11 cellular contexts compared by ENCODE assay signal in the genomic region with DNA sequence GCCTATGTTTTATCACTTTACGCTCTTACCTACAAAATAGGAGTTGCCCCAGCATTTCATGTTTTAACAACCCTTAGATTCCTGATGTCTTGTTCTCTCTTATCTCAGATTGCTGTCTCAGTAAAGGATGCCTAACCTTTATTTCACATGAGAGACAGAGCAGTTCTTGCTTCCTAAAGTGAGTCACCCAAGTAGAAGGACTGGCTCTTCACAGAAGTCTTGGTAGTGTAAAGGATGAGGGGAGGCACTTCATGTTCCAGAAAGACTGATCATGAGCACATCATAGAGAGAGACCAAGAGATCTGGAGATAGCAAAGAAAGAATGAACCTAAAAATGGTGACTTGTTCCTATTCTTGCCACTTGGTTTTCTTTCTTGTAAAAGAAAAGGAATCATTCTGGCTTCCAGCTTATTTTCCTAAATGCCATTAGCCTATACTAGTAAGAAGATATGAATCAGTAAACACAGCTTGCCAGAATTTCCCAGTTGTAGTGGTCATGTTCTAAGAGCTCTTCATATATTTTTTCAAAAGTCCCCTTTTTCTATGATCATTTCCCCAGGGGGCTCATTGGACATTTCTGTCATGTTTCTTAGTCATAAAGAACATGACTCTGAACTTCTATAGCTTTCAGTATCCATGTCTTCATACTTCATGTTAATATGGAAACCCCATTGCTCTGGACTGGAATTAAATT. TPM values are rescaled to one million over a fixed set of nuclear protein-coding genes. Genes with fewer than 3 reads are reported as not detected.
DNase-seq lines count a peak whose midpoint lies in the region; ATAC-seq and TF ChIP-seq lines count a peak whose summit lies in the region.
"Had no signal": no experiment of that assay in that cellular context is flagged by ENCODE, and none has a peak within 500 bp of the region (broad histone marks: within the 10 kb centered on the region; RNA-seq: fewer than 3 reads in every experiment).

No MANE protein-coding gene starts in this region.

- H3K4me3 Mint-ChIP-seq in activated CD8-positive, alpha-beta T cell treated with anti-CD3 and anti-CD28 coated beads for 36 hours, result no peak overlapping the region
- no peak overlapping the region for H3K4me3 Mint-ChIP-seq in activated CD8-positive, alpha-beta T cell treated with anti-CD3 and anti-CD28 coated beads, Interleukin-2, amount 10 ng/mL, durations not matched to agents 7 days and 5 days

- H3K27ac ChIP-seq in gastrocnemius medialis, result peak overlapping the region in 3 of 4 donors; percentile 5 to 64 (median 62)
- H3K27ac ChIP-seq: VCaP had no signal

- peaks cover 24% of the 10 kb centered on the region for H3K4me1 Mint-ChIP-seq in activated CD8-positive, alpha-beta T cell treated with anti-CD3 and anti-CD28 coated beads for 36 hours (ENCODE audit: low read depth)
- H3K4me1 Mint-ChIP-seq in activated CD8-positive, alpha-beta T cell treated with anti-CD3 and anti-CD28 coated beads, Interleukin-2, amount 10 ng/mL, durations not matched to agents 7 days and 5 days (ENCODE audit: low read depth), result no peaks in the 10 kb centered on the region

- H3K27ac Mint-ChIP-seq in activated CD8-positive, alpha-beta T cell treated with anti-CD3 and anti-CD28 coated beads for 36 hours, result peak overlapping the region; percentile 37
- no peak overlapping the region for H3K27ac Mint-ChIP-seq in activated CD8-positive, alpha-beta T cell treated with anti-CD3 and anti-CD28 coated beads, Interleukin-2, amount 10 ng/mL, durations not matched to agents 7 days and 5 days

- DNase-seq in activated CD8-positive, alpha-beta T cell treated with anti-CD3 and anti-CD28 coated beads for 36 hours, result no peak
- no peak for DNase-seq in activated CD8-positive, alpha-beta T cell treated with anti-CD3 and anti-CD28 coated beads, Interleukin-2, amount 10 ng/mL, durations not matched to agents 7 days and 5 days
- DNase-seq in NCI-H226 (peak; percentile 58), gastrocnemius medialis (no peak), glomerular visceral epithelial cell (ENCODE audit: extremely low spot score) (no peak), HAP-1 (ENCODE audit: low spot score in 2 of 2) (no peak)
- no peak for DNase-seq in activated CD4-positive, alpha-beta T cell treated with anti-CD3 and anti-CD28 coated beads for 48 hours
- DNase-seq: kidney glomerular epithelial cell, NCI-H2171 treated with DMSO at 0.1 percent for 48 hours had no signal

- H3K4me1 ChIP-seq in gastrocnemius medialis (peaks cover 5 to 12% of the 10 kb centered on the region in 2 donors), HAP-1 (no peaks in the 10 kb centered on the region)

- H3K4me3 ChIP-seq in gastrocnemius medialis (no peak overlapping the region), HAP-1 (no peak overlapping the region)

- ATAC-seq in activated CD8-positive, alpha-beta T cell treated with anti-CD3 and anti-CD28 coated beads for 36 hours, result peak; percentile 78
- ATAC-seq in activated CD8-positive, alpha-beta T cell treated with anti-CD3 and anti-CD28 coated beads, Interleukin-2, amount 10 ng/mL, durations not matched to agents 7 days and 5 days, result no peak
- peak; percentile 89 for ATAC-seq in HG02763 (IDR thresholded peaks at IDR 0.05; ENCODE audit: unreplicated experiment)
- no peak for ATAC-seq in gastrocnemius medialis

- CTCF ChIA-PET in activated CD8-positive, alpha-beta T cell treated with anti-CD3 and anti-CD28 coated beads for 36 hours (lab: Charles Lee), result interaction anchor here (1.2 to 1.6 kb wide), 3 partner anchors 54 to 70 kb away, joined by 3 read pairs; no protein-coding TSS in a partner anchor
- CTCF ChIA-PET in activated CD8-positive, alpha-beta T cell treated with anti-CD3 and anti-CD28 coated beads, Interleukin-2, amount 10 ng/mL, durations not matched to agents 7 days and 5 days (lab: Charles Lee), result interaction anchor here (1.4 kb wide), 1 partner anchor 45 kb away, joined by 3 read pairs; no protein-coding TSS in a partner anchor

- no peak for TF ChIP-seq POLR2A in gastrocnemius medialis (IDR thresholded peaks at IDR 0.05)

- no peaks in the 10 kb centered on the region for H3K9me3 ChIP-seq in gastrocnemius medialis
- H3K9me3 ChIP-seq in HAP-1, result no peaks in the 10 kb centered on the region

- no peaks in the 10 kb centered on the region for H3K27me3 Mint-ChIP-seq in activated CD8-positive, alpha-beta T cell treated with anti-CD3 and anti-CD28 coated beads for 36 hours
- no peaks in the 10 kb centered on the region for H3K27me3 Mint-ChIP-seq in activated CD8-positive, alpha-beta T cell treated with anti-CD3 and anti-CD28 coated beads, Interleukin-2, amount 10 ng/mL, durations not matched to agents 7 days and 5 days (ENCODE audit: low read depth)

- POLR2A ChIA-PET in activated CD8-positive, alpha-beta T cell treated with anti-CD3 and anti-CD28 coated beads for 36 hours (lab: Charles Lee), result interaction anchor here (0.6 to 1.4 kb wide), 2 partner anchors 24 to 55 kb away, joined by 3 to 4 read pairs; a partner anchor contains a TSS
- POLR2A ChIA-PET in activated CD8-positive, alpha-beta T cell treated with anti-CD3 and anti-CD28 coated beads, Interleukin-2, amount 10 ng/mL, durations not matched to agents 7 days and 5 days (lab: Charles Lee), result no interaction called here

- in situ Hi-C loops in gastrocnemius medialis (cut with MboI; ENCODE audit: low sequenced_read_pairs in 4 of 4), result no loop called here
- in situ Hi-C loops in HAP-1 (cut with MboI; ENCODE audit: low sequenced_read_pairs), result no loop called here

- intact Hi-C loops in activated CD8-positive, alpha-beta T cell treated with anti-CD3 and anti-CD28 coated beads for 36 hours (cut with micrococcal nuclease), result no loop called here
- intact Hi-C loops in gastrocnemius medialis (cut with DNase I; ENCODE audit: low total_unique reads), result no loop called here

- H3K36me3 ChIP-seq in gastrocnemius medialis, result peaks cover 0 to 21% of the 10 kb centered on the region in 2 donors
- no peaks in the 10 kb centered on the region for H3K36me3 ChIP-seq in HAP-1 (replicated peaks)

- H3K9me3 Mint-ChIP-seq in activated CD8-positive, alpha-beta T cell treated with anti-CD3 and anti-CD28 coated beads for 36 hours, result no peaks in the 10 kb centered on the region
- H3K9me3 Mint-ChIP-seq in activated CD8-positive, alpha-beta T cell treated with anti-CD3 and anti-CD28 coated beads, Interleukin-2, amount 10 ng/mL, durations not matched to agents 7 days and 5 days (ENCODE audit: insufficient read depth), result no peaks in the 10 kb centered on the region

- TF ChIP-seq CTCF in activated CD8-positive, alpha-beta T cell treated with anti-CD3 and anti-CD28 coated beads for 36 hours (IDR thresholded peaks at IDR 0.05), result no peak
- no peak for TF ChIP-seq CTCF in gastrocnemius medialis (IDR thresholded peaks at IDR 0.05 in 4 of 5, conservative IDR thresholded peaks at IDR 0.05 in 1 of 5)

- no peaks in the 10 kb centered on the region for H3K27me3 ChIP-seq in gastrocnemius medialis
- no peaks in the 10 kb centered on the region for H3K27me3 ChIP-seq in HAP-1 (ENCODE audit: low read depth)

- H3K36me3 Mint-ChIP-seq in activated CD8-positive, alpha-beta T cell treated with anti-CD3 and anti-CD28 coated beads for 36 hours (ENCODE audit: low read depth), result peaks cover 26% of the 10 kb centered on the region
- peaks cover 22% of the 10 kb centered on the region for H3K36me3 Mint-ChIP-seq in activated CD8-positive, alpha-beta T cell treated with anti-CD3 and anti-CD28 coated beads, Interleukin-2, amount 10 ng/mL, durations not matched to agents 7 days and 5 days (ENCODE audit: low read depth)

RNA-seq across cellular contexts. Expression of a gene that starts 54.9 kb away (rescaled TPM):
- 10 to 100 TPM; 70.7 to 72.7 TPM for total RNA-seq in activated CD8-positive, alpha-beta T cell treated with anti-CD3 and anti-CD28 coated beads for 36 hours
- 10 to 100 TPM; 49.0 to 53.6 TPM for total RNA-seq in activated CD8-positive, alpha-beta T cell treated with anti-CD3 and anti-CD28 coated beads, Interleukin-2, amount 10 ng/mL, durations not matched to agents 7 days and 5 days
- 10 to 100 TPM; 21.3 to 46.2 (median 34.4) TPM for total RNA-seq in gastrocnemius medialis

Comparison
In these comparisons a context has a peak if more than half of its experiments do, and no peak if none do; other contexts are left out.
1. ATAC-seq: peak in activated CD8-positive, alpha-beta T cell treated with anti-CD3 and anti-CD28 coated beads for 36 hours (single experiment) and HG02763 (single experiment); none in activated CD8-positive, alpha-beta T cell treated with anti-CD3 and anti-CD28 coated beads, Interleukin-2, amount 10 ng/mL, durations not matched to agents 7 days and 5 days (single experiment) and gastrocnemius medialis (0 of 2).